Comparison of ENCODE assay signal across 22 cellular contexts in the genomic region with DNA sequence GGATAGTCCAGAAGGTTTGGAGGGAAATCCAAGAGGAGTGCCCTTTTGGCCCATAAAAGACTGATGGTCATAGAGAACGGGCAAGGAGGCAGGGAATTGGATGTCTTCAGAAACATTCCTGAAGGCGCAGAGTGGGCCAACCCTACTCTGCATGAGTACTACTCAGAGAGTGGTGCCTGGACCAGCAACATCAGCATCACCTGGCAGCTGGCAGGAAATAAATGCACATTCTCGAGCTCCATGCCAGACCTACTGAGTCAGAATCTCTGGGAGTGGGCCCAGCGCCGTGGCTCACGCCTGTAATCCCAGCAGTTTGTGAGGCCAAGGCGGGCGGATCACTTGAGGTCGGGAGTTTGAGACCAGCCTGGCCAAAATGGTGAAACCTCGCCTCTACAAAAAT. TPM values are rescaled to one million over a fixed set of nuclear protein-coding genes. Genes with fewer than 3 reads are reported as not detected.
"Had no signal": no experiment of that assay in that cellular context is flagged by ENCODE, and none has a peak within 500 bp of the region (broad histone marks: within the 10 kb centered on the region; RNA-seq: fewer than 3 reads in every experiment).

No MANE protein-coding gene starts in this region.

- H3K4me2 ChIP-seq: KMS-11 had no signal

- H3K9me3 Mint-ChIP-seq: activated naive CD4-positive, alpha-beta T cell treated with anti-CD3 and anti-CD28 coated beads, Interleukin-2, amount 50 U/mL, for 24 hours; activated T-cell treated with anti-CD3 and anti-CD28 coated beads, Interleukin-2, amount 50 U/mL, for 24 hours had no signal

- FAIRE-seq: bronchial epithelial cell had no signal

- H3K27ac Mint-ChIP-seq: activated CD8-positive, alpha-beta T cell treated with anti-CD3 and anti-CD28 coated beads, Interleukin-2, amount 10 ng/mL, durations not matched to agents 7 days and 5 days; activated naive CD4-positive, alpha-beta T cell treated with anti-CD3 and anti-CD28 coated beads, Interleukin-2, amount 50 U/mL, for 24 hours; activated T-cell treated with anti-CD3 and anti-CD28 coated beads, Interleukin-2, amount 50 U/mL, for 24 hours; activated T-helper 1 cell treated with anti-CD3 and anti-CD28 coated beads, Interleukin-12 subunit alpha, Interleukin-12 subunit beta, Interleukin-2, Interleukin-4 antibody, amounts not matched to agents 30 ng/mL and 10 ng/mL and 1 ng/mL, durations not matched to agents 14 hours and 24 hours and 36 hours; WTC11 had no signal

- H3K27ac ChIP-seq: body of pancreas, KMS-11, SJSA1 had no signal

- H3K4me1 ChIP-seq: body of pancreas, SJSA1 had no signal

- H3K27me3 Mint-ChIP-seq: activated naive CD4-positive, alpha-beta T cell treated with anti-CD3 and anti-CD28 coated beads, Interleukin-2, amount 50 U/mL, for 24 hours had no signal

- H3K27me3 ChIP-seq: body of pancreas, SJSA1 had no signal

- H3K4me3 ChIP-seq: body of pancreas, SJSA1 had no signal

- H3K4me3 Mint-ChIP-seq: activated CD8-positive, alpha-beta T cell treated with anti-CD3 and anti-CD28 coated beads, Interleukin-2, amount 10 ng/mL, durations not matched to agents 7 days and 5 days; activated naive CD4-positive, alpha-beta T cell treated with anti-CD3 and anti-CD28 coated beads, Interleukin-2, amount 50 U/mL, for 24 hours; activated T-cell treated with anti-CD3 and anti-CD28 coated beads, Interleukin-2, amount 50 U/mL, for 24 hours; activated T-helper 1 cell treated with anti-CD3 and anti-CD28 coated beads, Interleukin-12 subunit alpha, Interleukin-12 subunit beta, Interleukin-2, Interleukin-4 antibody, amounts not matched to agents 30 ng/mL and 10 ng/mL and 1 ng/mL, durations not matched to agents 14 hours and 24 hours and 36 hours; WTC11 had no signal

- H3K4me1 Mint-ChIP-seq: activated naive CD4-positive, alpha-beta T cell treated with anti-CD3 and anti-CD28 coated beads, Interleukin-2, amount 50 U/mL, for 24 hours had no signal

- DNase-seq: activated CD4-positive, alpha-beta T cell treated with anti-CD3 and anti-CD28 coated beads for 48 hours; activated CD4-positive, alpha-beta T cell treated with anti-CD3 and anti-CD28 coated beads, Interleukin-2, amount 50 U/mL, for 4 hours; activated CD4-positive, CD25-positive, alpha-beta regulatory T cell treated with anti-CD3 and anti-CD28 coated beads, Interleukin-2, amount 50 U/mL, for 72 hours; activated CD8-positive, alpha-beta T cell treated with anti-CD3 and anti-CD28 coated beads, Interleukin-2, amount 10 ng/mL, durations not matched to agents 7 days and 5 days; activated effector memory CD4-positive, alpha-beta T cell treated with Interleukin-2 at 50 U/mL for 16 hours; activated naive CD4-positive, alpha-beta T cell; activated T-cell treated with anti-CD3 and anti-CD28 coated beads, Interleukin-2, amount 50 U/mL, for 24 hours; aorta; central memory CD4-positive, alpha-beta T cell; NCI-H1105 treated with DMSO at 0.1 percent for 48 hours; NCI-H1436 treated with DMSO at 0.1 percent for 48 hours; Right ventricle myocardium superior; RPMI8226; SW 1271 had no signal

- H3K9me3 ChIP-seq: body of pancreas, SJSA1 had no signal

- H3K9ac ChIP-seq: KMS-11 had no signal

- H3K36me3 Mint-ChIP-seq: activated naive CD4-positive, alpha-beta T cell treated with anti-CD3 and anti-CD28 coated beads, Interleukin-2, amount 50 U/mL, for 24 hours; WTC11 had no signal

- H3K36me3 ChIP-seq: SJSA1 had no signal

RNA-seq across cellular contexts. Expression of a gene that starts 45.2 kb away (rescaled TPM):
- total RNA-seq: activated CD8-positive, alpha-beta T cell treated with anti-CD3 and anti-CD28 coated beads, Interleukin-2, amount 10 ng/mL, durations not matched to agents 7 days and 5 days; bronchial epithelial cell; OCI-LY7 had no signal
